In the genomic region with DNA sequence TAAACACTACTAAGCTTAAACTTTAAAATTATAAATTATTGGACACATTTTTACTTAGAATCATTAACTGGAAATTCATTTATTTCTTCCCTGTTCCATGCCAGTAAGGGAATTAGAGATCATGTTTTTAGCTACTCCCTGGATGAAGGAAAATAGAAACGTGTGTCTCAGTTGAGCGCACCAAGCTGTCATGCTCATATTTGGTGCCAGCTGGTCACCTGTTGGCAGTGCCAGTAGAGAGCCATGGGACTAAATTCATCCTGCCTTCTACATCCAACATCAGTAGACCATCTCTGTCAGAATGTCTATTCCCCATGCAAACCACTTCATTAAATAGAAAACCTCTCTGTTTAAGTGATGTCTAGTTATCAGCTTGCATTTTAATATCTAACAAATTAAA, we compare ENCODE assay signal across 19 cellular contexts.
"Had no signal": no experiment of that assay in that cellular context is flagged by ENCODE, and none has a peak within 500 bp of the region (broad histone marks: within the 10 kb centered on the region; RNA-seq: fewer than 3 reads in every experiment).

No MANE protein-coding gene starts in this region.

- H3K36me3 ChIP-seq: SJSA1 had no signal

- H3K4me3 ChIP-seq: SJSA1, SK-N-MC had no signal

- DNase-seq: KBM-7, MV-4-11, NCI-H1048, NCI-H1105, NCI-H1417, NCI-H1436 treated with DMSO at 0.1 percent for 48 hours, NCI-H187, NCI-H2029, NCI-H2081 treated with DMSO at 0.1 percent for 48 hours, NCI-H226, NCI-H446, NCI-H510A, NCI-H524 treated with DMSO at 0.1 percent for 48 hours, NCI-H774, Right ventricle myocardium superior, RPMI8226, SIG-M5 had no signal

- H3K9me3 ChIP-seq: SJSA1 had no signal

- H3K4me1 ChIP-seq: SJSA1 had no signal
